Comparison of ENCODE assay signal across 17 cellular contexts in the genomic region with DNA sequence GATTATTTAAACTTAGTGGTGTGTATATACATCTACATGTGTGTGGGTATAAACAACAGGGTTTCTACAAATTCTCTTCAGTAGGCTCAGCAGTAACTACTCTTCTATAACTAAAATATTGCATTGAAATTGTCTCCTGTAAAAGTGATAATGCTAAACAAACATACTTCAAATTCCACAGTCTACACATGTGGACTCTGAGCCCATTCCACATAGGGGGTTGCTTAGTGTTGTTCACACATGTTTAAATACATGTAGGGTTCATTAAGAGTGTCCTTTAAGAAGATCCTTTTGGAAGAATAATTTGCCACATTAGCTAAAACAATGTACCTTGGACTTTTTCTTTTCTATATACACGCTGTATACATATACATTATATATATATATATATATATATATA.
A peak's percentile ranks its signal among the peaks of the same experiment; 100 is the strongest.
DNase-seq lines count a peak whose midpoint lies in the region; ATAC-seq and TF ChIP-seq lines count a peak whose summit lies in the region.
"Had no signal": no experiment of that assay in that cellular context is flagged by ENCODE, and none has a peak within 500 bp of the region (broad histone marks: within the 10 kb centered on the region; RNA-seq: fewer than 3 reads in every experiment).

No MANE protein-coding gene starts in this region.

- no peaks in the 10 kb centered on the region for H3K27me3 ChIP-seq in HCT116 (ENCODE audit: insufficient read depth, low read length)
- H3K27me3 ChIP-seq: BLaER1 had no signal

- no peaks in the 10 kb centered on the region for H3K27me3 Mint-ChIP-seq in stimulated activated memory B cell treated with anti-CD40 and anti-IgM and Interleukin-4, amounts not matched to agents 10 μg/mL and 1 μg/mL and 100 μg/mL, for 72 hours
- no peaks in the 10 kb centered on the region for H3K27me3 Mint-ChIP-seq in activated CD4-positive, alpha-beta memory T cell treated with anti-CD3 and anti-CD28 coated beads, Interleukin-2, amount 10 ng/mL, durations not matched to agents 7 days and 5 days

- peaks cover 34% of the 10 kb centered on the region for H3K4me1 Mint-ChIP-seq in stimulated activated memory B cell treated with anti-CD40 and anti-IgM and Interleukin-4, amounts not matched to agents 10 μg/mL and 1 μg/mL and 100 μg/mL, for 72 hours
- no peaks in the 10 kb centered on the region for H3K4me1 Mint-ChIP-seq in activated CD4-positive, alpha-beta memory T cell treated with anti-CD3 and anti-CD28 coated beads, Interleukin-2, amount 10 ng/mL, durations not matched to agents 7 days and 5 days
- H3K4me1 Mint-ChIP-seq: GM23338 had no signal

- no peak overlapping the region for H3K4me2 ChIP-seq in HCT116 (ENCODE audit: low read length)
- H3K4me2 ChIP-seq: BLaER1, GM23338 had no signal

- peak overlapping the region; percentile 90 for H3K27ac Mint-ChIP-seq in stimulated activated memory B cell treated with anti-CD40 and anti-IgM and Interleukin-4, amounts not matched to agents 10 μg/mL and 1 μg/mL and 100 μg/mL, for 72 hours
- H3K27ac Mint-ChIP-seq in activated CD4-positive, alpha-beta memory T cell treated with anti-CD3 and anti-CD28 coated beads, Interleukin-2, amount 10 ng/mL, durations not matched to agents 7 days and 5 days = no peak overlapping the region
- H3K27ac Mint-ChIP-seq: CD8-positive, alpha-beta T cell; GM23338; HFFc6 had no signal

- no peaks in the 10 kb centered on the region for H3K9me3 Mint-ChIP-seq in stimulated activated memory B cell treated with anti-CD40 and anti-IgM and Interleukin-4, amounts not matched to agents 10 μg/mL and 1 μg/mL and 100 μg/mL, for 72 hours
- H3K9me3 Mint-ChIP-seq in activated CD4-positive, alpha-beta memory T cell treated with anti-CD3 and anti-CD28 coated beads, Interleukin-2, amount 10 ng/mL, durations not matched to agents 7 days and 5 days = no peaks in the 10 kb centered on the region
- H3K9me3 Mint-ChIP-seq: CD8-positive, alpha-beta T cell; GM23338; HFFc6 had no signal

- no peak for TF ChIP-seq RAD21 in HCT116 (IDR thresholded peaks at IDR 0.05; ENCODE audit: low read depth)

- H3K9ac ChIP-seq in HCT116 (ENCODE audit: low read length) (no peak overlapping the region), SK-N-MC (ENCODE audit: insufficient read length) (no peak overlapping the region)
- H3K9ac ChIP-seq: BLaER1 had no signal

- no peaks in the 10 kb centered on the region for H3K4me1 ChIP-seq in HCT116 (ENCODE audit: control insufficient read depth in 1 of 2, insufficient read depth in 2 of 2, low read length in 2 of 2)
- H3K4me1 ChIP-seq: BLaER1 had no signal

- no peak for TF ChIP-seq CTCF in HCT116 (IDR thresholded peaks at IDR 0.05 in 2 of 3, conservative IDR thresholded peaks at IDR 0.05 in 1 of 3; ENCODE audit: borderline replicate concordance in 1 of 3, insufficient read depth in 1 of 3, low read depth in 2 of 3, low read length in 2 of 3)

- DNase-seq in NCI-H1694 treated with DMSO at 0.1 percent for 48 hours (lab: John Stamatoyannopoulos, UW) (peak; percentile 84), NCI-H1694 (lab: John Stamatoyannopoulos, UW) (no peak), HCT116 (ENCODE audit: low read depth, low spot score) (no peak), SK-N-MC (ENCODE audit: low read depth, low spot score) (no peak), anterior cingulate cortex (lab: John Stamatoyannopoulos, UW) (no peak), NCI-H1092 (lab: John Stamatoyannopoulos, UW) (no peak)
- DNase-seq in activated CD4-positive, alpha-beta memory T cell treated with anti-CD3 and anti-CD28 coated beads, Interleukin-2, amount 10 ng/mL, durations not matched to agents 7 days and 5 days = no peak
- DNase-seq: CD8-positive, alpha-beta T cell; DMS 273 treated with DMSO at 0.1 percent for 48 hours; DMS53; DND-41; HCEC 1CT; HFFc6 had no signal

- no peaks in the 10 kb centered on the region for H3K9me2 ChIP-seq in HCT116 (ENCODE audit: insufficient read depth)

- no peak for ATAC-seq in HCT116
- ATAC-seq in stimulated activated memory B cell treated with anti-CD40 and anti-IgM and Interleukin-4, amounts not matched to agents 10 μg/mL and 1 μg/mL and 100 μg/mL, for 72 hours = no peak
- ATAC-seq: CD8-positive, alpha-beta T cell; GM23338 had no signal

- RAD21 ChIA-PET in HCT116 (lab: Charles Lee; ENCODE audit: low non-redundant PET in 1 of 2, low total read pairs in 2 of 2, uncharacterized antibody in 2 of 2, unreplicated experiment in 2 of 2) = no interaction called here

- H3K4me3 ChIP-seq in HCT116 (replicated peaks in 1 of 2; ENCODE audit: low read depth in 1 of 2, low read length in 2 of 2) (no peak overlapping the region), SK-N-MC (no peak overlapping the region)
- H3K4me3 ChIP-seq: BLaER1, GM23338 had no signal

- no peaks in the 10 kb centered on the region for H4K20me1 ChIP-seq in HCT116 (ENCODE audit: insufficient read depth)
- H4K20me1 ChIP-seq: BLaER1 had no signal

- BruUV-seq in HCT116 (replicated peaks; lab: Mats Ljungman, UMichigan) = no TSS peak

- H3K79me2 ChIP-seq in HCT116 (ENCODE audit: insufficient read depth, low read length) = no peaks in the 10 kb centered on the region

- H3K36me3 Mint-ChIP-seq in stimulated activated memory B cell treated with anti-CD40 and anti-IgM and Interleukin-4, amounts not matched to agents 10 μg/mL and 1 μg/mL and 100 μg/mL, for 72 hours = no peaks in the 10 kb centered on the region
- H3K36me3 Mint-ChIP-seq in activated CD4-positive, alpha-beta memory T cell treated with anti-CD3 and anti-CD28 coated beads, Interleukin-2, amount 10 ng/mL, durations not matched to agents 7 days and 5 days (ENCODE audit: low read depth) = no peaks in the 10 kb centered on the region
- H3K36me3 Mint-ChIP-seq: CD8-positive, alpha-beta T cell had no signal

- no peak overlapping the region for H3K4me3 Mint-ChIP-seq in stimulated activated memory B cell treated with anti-CD40 and anti-IgM and Interleukin-4, amounts not matched to agents 10 μg/mL and 1 μg/mL and 100 μg/mL, for 72 hours
- no peak overlapping the region for H3K4me3 Mint-ChIP-seq in activated CD4-positive, alpha-beta memory T cell treated with anti-CD3 and anti-CD28 coated beads, Interleukin-2, amount 10 ng/mL, durations not matched to agents 7 days and 5 days
- H3K4me3 Mint-ChIP-seq: CD8-positive, alpha-beta T cell; GM23338; HFFc6 had no signal

- H3K36me3 ChIP-seq in HCT116 (ENCODE audit: control insufficient read depth in 1 of 2, insufficient read depth in 2 of 2, low read length in 2 of 2) (no peaks in the 10 kb centered on the region), SK-N-MC (ENCODE audit: insufficient read depth, low read length) (no peaks in the 10 kb centered on the region)
- H3K36me3 ChIP-seq: BLaER1 had no signal

- CTCF ChIA-PET in HCT116 (lab: Charles Lee) = interaction anchor here (2.3 kb wide), 1 partner anchor 12 kb away, joined by 8 read pairs; no protein-coding TSS in a partner anchor
- CTCF ChIA-PET in activated CD4-positive, alpha-beta memory T cell treated with anti-CD3 and anti-CD28 coated beads, Interleukin-2, amount 10 ng/mL, durations not matched to agents 7 days and 5 days (lab: Charles Lee) = no interaction called here

- peak overlapping the region; percentile 18 for H2AFZ ChIP-seq in HCT116 (ENCODE audit: low read depth, low read length, poor library complexity, severe bottlenecking)
- H2AFZ ChIP-seq: GM23338 had no signal

- TF ChIP-seq POLR2A in HCT116 (IDR thresholded peaks at IDR 0.05; ENCODE audit: borderline replicate concordance, extremely low read depth, insufficient read depth, insufficient read length) = no peak

- intact Hi-C loops in HCT116 (cut with micrococcal nuclease) = no loop called here

- H3K9me3 ChIP-seq in HCT116 (ENCODE audit: control insufficient read depth in 1 of 2, insufficient read depth in 1 of 2, low read depth in 1 of 2, low read length in 2 of 2) = no peaks in the 10 kb centered on the region
- H3K9me3 ChIP-seq in SK-N-MC (ENCODE audit: low read depth, low read length) = no peaks in the 10 kb centered on the region
- H3K9me3 ChIP-seq: BLaER1 had no signal

- POLR2A ChIA-PET in HCT116 (lab: Charles Lee) = no interaction called here
- POLR2A ChIA-PET in activated CD4-positive, alpha-beta memory T cell treated with anti-CD3 and anti-CD28 coated beads, Interleukin-2, amount 10 ng/mL, durations not matched to agents 7 days and 5 days (lab: Charles Lee) = interaction anchor here (1.0 kb wide), 1 partner anchor 130 kb away, joined by 3 read pairs; no protein-coding TSS in a partner anchor

- H3K27ac ChIP-seq in HCT116 (ENCODE audit: low read depth, low read length) (no peak overlapping the region), SK-N-MC (0 out of 2 replicates have a peak overlapping the region, but pooled peaks have one; percentile 54)
- H3K27ac ChIP-seq: 22Rv1, BLaER1 had no signal

TF ChIP-seq in HCT116, 20 proteins besides CTCF, POLR2A, EP300 and RAD21 (continues in another document):
- TF ChIP-seq YY1 (IDR thresholded peaks at IDR 0.05; ENCODE audit: extremely low read depth, insufficient replicate concordance, low read depth, low read length) (no peak), SP1 (IDR thresholded peaks at IDR 0.05; ENCODE audit: low read depth) (no peak), SRF (IDR thresholded peaks at IDR 0.05; ENCODE audit: low read depth) (no peak), ZFX (IDR thresholded peaks at IDR 0.05) (no peak), EZH2phosphoT487 (IDR thresholded peaks at IDR 0.05; ENCODE audit: borderline replicate concordance) (no peak), SIN3A (IDR thresholded peaks at IDR 0.05; ENCODE audit: low read depth) (no peak), EGR1 (IDR thresholded peaks at IDR 0.05; ENCODE audit: low read depth) (no peak), ELF1 (IDR thresholded peaks at IDR 0.05; ENCODE audit: borderline replicate concordance, low read depth) (no peak), ZNF274 (IDR thresholded peaks at IDR 0.05; ENCODE audit: low read depth, low read length) (no peak)
- TF ChIP-seq, protein P1, sequence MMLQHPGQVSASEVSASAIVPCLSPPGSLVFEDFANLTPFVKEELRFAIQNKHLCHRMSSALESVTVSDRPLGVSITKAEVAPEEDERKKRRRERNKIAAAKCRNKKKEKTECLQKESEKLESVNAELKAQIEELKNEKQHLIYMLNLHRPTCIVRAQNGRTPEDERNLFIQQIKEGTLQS (IDR thresholded peaks at IDR 0.05) = no peak
